4 cellular contexts compared by ENCODE assay signal in genomic region chr1:62182079-62182620, GRCh38. TPM values are rescaled to one million over a fixed set of nuclear protein-coding genes. Genes with fewer than 3 reads are reported as not detected.
"Had no signal": no experiment of that assay in that cellular context is flagged by ENCODE, and none has a peak within 500 bp of the region (broad histone marks: within the 10 kb centered on the region; RNA-seq: fewer than 3 reads in every experiment).

No MANE protein-coding gene starts in this region.

RNA-seq across cellular contexts. Expression of gene L1TD1, which starts 12.5 kb away (rescaled TPM):
- total RNA-seq: dermis blood vessel endothelial cell, endothelial cell of umbilical vein, esophagus mucosa, osteocyte had no signal
